ENCODE assay signal across 9 cellular contexts in the genomic region with DNA sequence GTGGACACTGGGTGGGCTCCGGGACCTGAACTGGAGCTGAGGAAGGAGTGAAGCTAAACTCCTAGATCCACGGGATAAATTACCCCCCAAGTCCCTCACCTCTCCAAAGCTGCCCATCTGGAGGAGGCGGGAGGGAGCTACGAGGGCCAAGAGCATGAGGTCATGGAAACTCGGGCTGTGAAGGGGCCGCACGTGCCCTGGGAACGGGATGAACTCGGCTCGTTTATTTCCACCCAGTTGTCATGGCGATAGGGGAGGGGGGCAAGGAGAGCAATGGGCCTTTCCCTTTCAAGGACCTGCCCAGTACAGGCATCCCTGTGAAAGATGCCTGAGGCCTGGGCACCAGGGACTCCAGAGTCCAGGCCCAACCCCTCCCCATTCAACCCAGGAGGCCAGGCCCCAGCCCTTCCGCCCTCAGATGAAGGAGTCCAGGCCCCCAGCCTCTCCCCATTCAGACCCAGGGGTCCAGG. TPM values are rescaled to one million over a fixed set of nuclear protein-coding genes. Genes with fewer than 3 reads are reported as not detected.
A peak's percentile ranks its signal among the peaks of the same experiment; 100 is the strongest.
DNase-seq lines count a peak whose midpoint lies in the region; ATAC-seq, FAIRE-seq and TF ChIP-seq lines count a peak whose summit lies in the region.
"Had no signal": no experiment of that assay in that cellular context is flagged by ENCODE, and none has a peak within 500 bp of the region (broad histone marks: within the 10 kb centered on the region; RNA-seq: fewer than 3 reads in every experiment).

No MANE protein-coding gene starts in this region.

- peaks cover 78% of the 10 kb centered on the region for H3K79me2 ChIP-seq in astrocyte (ENCODE audit: insufficient read depth, low read length)

- H3K27me3 Mint-ChIP-seq in astrocyte (ENCODE audit: low read depth, unreplicated experiment) = no peaks in the 10 kb centered on the region

- H2AFZ ChIP-seq in astrocyte (ENCODE audit: low read depth, low read length) = no peak overlapping the region

- H4K20me1 ChIP-seq in astrocyte (ENCODE audit: insufficient read depth, low read length) = peaks cover 81% of the 10 kb centered on the region

- TF ChIP-seq POLR2A in H54 (IDR thresholded peaks at IDR 0.05; ENCODE audit: low read depth, low read length) = no peak
- TF ChIP-seq POLR2A in gastrocnemius medialis (IDR thresholded peaks at IDR 0.05) = no peak

- H3K9ac ChIP-seq in astrocyte (ENCODE audit: low read length) = peak overlapping the region; percentile 81

- TF ChIP-seq CTCF in astrocyte (IDR thresholded peaks at IDR 0.05; ENCODE audit: insufficient read depth, low read depth, low read length) = no peak
- TF ChIP-seq CTCF in gastrocnemius medialis (IDR thresholded peaks at IDR 0.05 in 4 of 5, conservative IDR thresholded peaks at IDR 0.05 in 1 of 5) = no peak

- H3K27me3 ChIP-seq in astrocyte (ENCODE audit: insufficient read depth, low read length) (no peaks in the 10 kb centered on the region), gastrocnemius medialis (no peaks in the 10 kb centered on the region)
- H3K27me3 ChIP-seq: neutrophil had no signal

- H3K36me3 Mint-ChIP-seq in astrocyte (ENCODE audit: low read depth, unreplicated experiment) = no peaks in the 10 kb centered on the region

- in situ Hi-C loops in gastrocnemius medialis (cut with MboI; ENCODE audit: low sequenced_read_pairs in 4 of 4) = loop anchor here in 1 of 4 donors (25.0 kb wide), 1 partner anchor 1001 kb away; a partner anchor contains a TSS

- H3K27ac ChIP-seq in astrocyte (ENCODE audit: low read depth, low read length) = peak overlapping the region; percentile 85
- H3K27ac ChIP-seq in gastrocnemius medialis = peak overlapping the region; percentile 74 to 88 (median 83)
- H3K27ac ChIP-seq: neutrophil had no signal

- no peaks in the 10 kb centered on the region for H3K9me3 ChIP-seq in astrocyte (ENCODE audit: insufficient read depth, low read depth, low read length)
- no peaks in the 10 kb centered on the region for H3K9me3 ChIP-seq in gastrocnemius medialis
- H3K9me3 ChIP-seq: neutrophil had no signal

- H3K4me1 ChIP-seq in astrocyte (ENCODE audit: insufficient read depth, low read length) (peaks cover 39% of the 10 kb centered on the region), gastrocnemius medialis (peaks cover 33 to 48% of the 10 kb centered on the region in 2 donors)

- FAIRE-seq in H54 (lab: Jason Lieb, UNC) (no peak), astrocyte (lab: Jason Lieb, UNC) (no peak)

- H3K4me3 Mint-ChIP-seq in astrocyte (ENCODE audit: unreplicated experiment) = peak overlapping the region; percentile 68

- peak overlapping the region; percentile 64 for H3K4me2 ChIP-seq in astrocyte (ENCODE audit: low read length)

- peaks cover 16% of the 10 kb centered on the region for H3K4me1 Mint-ChIP-seq in astrocyte (ENCODE audit: low read depth, unreplicated experiment)

- ATAC-seq in gastrocnemius medialis (peak in 1 of 2 donors; percentile 21), HG03159 (IDR thresholded peaks at IDR 0.05; ENCODE audit: unreplicated experiment) (no peak), HG03025 (IDR thresholded peaks at IDR 0.05; ENCODE audit: low FRiP score, unreplicated experiment) (no peak), HG02678 (IDR thresholded peaks at IDR 0.05; ENCODE audit: unreplicated experiment) (no peak)

- H3K9me3 Mint-ChIP-seq in astrocyte (ENCODE audit: unreplicated experiment) = no peaks in the 10 kb centered on the region

- H3K36me3 ChIP-seq in astrocyte (ENCODE audit: insufficient read depth, low read length) (no peaks in the 10 kb centered on the region), gastrocnemius medialis (peaks cover 0 to 11% of the 10 kb centered on the region in 2 donors)

- H3K4me3 ChIP-seq in astrocyte (ENCODE audit: insufficient read depth, low read depth, low read length) (no peak overlapping the region), gastrocnemius medialis (peak overlapping the region in 2 of 4 donors; percentile 2 to 5)

- DNase-seq in H54 (ENCODE audit: insufficient read length, low spot score) (peak; percentile 88), astrocyte (ENCODE audit: low read depth) (peak; percentile 78), hepatic stellate cell (ENCODE audit: low spot score) (peak; percentile 92), gastrocnemius medialis (peak; percentile 73), NCI-H1092 treated with DMSO at 0.1 percent for 48 hours (lab: John Stamatoyannopoulos, UW) (no peak)

- peak overlapping the region; percentile 92 for H3K27ac Mint-ChIP-seq in astrocyte (ENCODE audit: unreplicated experiment)

- intact Hi-C loops in gastrocnemius medialis (cut with DNase I; ENCODE audit: low total_unique reads) = loop anchor here (10.0 kb wide), 1 partner anchor 271 kb away; a partner anchor contains a TSS

RNA-seq across cellular contexts. Expression of a gene that starts 3.8 kb away (rescaled TPM):
- total RNA-seq in astrocyte (79.7 and 86.2 TPM in 2 replicates), gastrocnemius medialis (10 to 100 TPM; 22.6 to 28.2 (median 26.2) TPM)

RNA-seq across cellular contexts. Expression of a gene that starts 35.4 kb away (rescaled TPM):
- 7.1 and 8.3 TPM in 2 replicates for total RNA-seq in astrocyte
- 1,000 to 10,000 TPM; 2,342 to 9,166 (median 6,627) TPM for total RNA-seq in gastrocnemius medialis

RNA-seq across cellular contexts. Expression of a gene that starts 37.9 kb away (rescaled TPM):
- total RNA-seq in astrocyte = 7.6 and 9.2 TPM in 2 replicates
- 1 to 10 TPM in 2 of 4 donors, under 1 TPM in 2; 0.25 to 2.4 (median 1.3) TPM for total RNA-seq in gastrocnemius medialis

RNA-seq across cellular contexts. Expression of a gene that starts 43.9 kb away (rescaled TPM):
- not detected in 2 replicates for total RNA-seq in astrocyte
- 1 to 10 TPM; 1.6 to 6.2 (median 5.5) TPM for total RNA-seq in gastrocnemius medialis

RNA-seq across cellular contexts. Expression of a gene that starts 50.7 kb away (rescaled TPM):
- total RNA-seq in astrocyte (18.8 and 22.6 TPM in 2 replicates), gastrocnemius medialis (10 to 100 TPM in 1 of 4 donors, 1 to 10 TPM in 3; 5.2 to 10.5 (median 7.6) TPM)

Comparison
In these comparisons a context has a peak if more than half of its experiments do, and no peak if none do; other contexts are left out.
1. RNA of a gene that starts 35.4 kb away (total RNA-seq): 2,342 to 9,166 TPM in gastrocnemius medialis; 7.1 to 8.3 TPM in astrocyte; every median in the first group is over 100 times any median in the second.